ENCODE assay signal across 33 cellular contexts in the genomic region with DNA sequence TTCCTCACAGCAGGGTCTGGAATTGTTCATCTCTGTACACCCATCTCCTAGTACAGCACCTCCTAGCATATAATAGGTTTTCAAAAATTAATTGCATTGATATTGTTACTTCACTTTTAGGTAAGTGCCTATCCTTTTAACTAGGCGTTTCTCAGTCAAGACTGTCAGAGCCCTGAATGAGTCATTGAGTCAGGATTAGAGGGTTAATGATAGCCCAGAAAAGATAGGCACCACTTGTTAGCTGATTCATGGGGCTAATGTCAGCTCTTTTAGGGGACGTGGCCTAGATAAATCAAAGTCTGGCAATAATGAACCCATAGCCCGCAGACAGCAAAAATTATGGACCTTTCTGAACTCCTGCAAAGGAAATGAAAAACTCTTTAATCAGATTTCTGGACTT. TPM values are rescaled to one million over a fixed set of nuclear protein-coding genes. Genes with fewer than 3 reads are reported as not detected.
"Had no signal": no experiment of that assay in that cellular context is flagged by ENCODE, and none has a peak within 500 bp of the region (broad histone marks: within the 10 kb centered on the region; RNA-seq: fewer than 3 reads in every experiment).

No MANE protein-coding gene starts in this region.

- H3K27ac Mint-ChIP-seq: activated CD4-positive, alpha-beta memory T cell treated with anti-CD3 and anti-CD28 coated beads for 36 hours; activated CD4-positive, alpha-beta T cell treated with anti-CD3 and anti-CD28 coated beads for 36 hours; activated CD4-positive, alpha-beta T cell treated with anti-CD3 and anti-CD28 coated beads, Interleukin-2, amount 10 ng/mL, durations not matched to agents 24 days and 14 days; activated CD8-positive, alpha-beta memory T cell treated with anti-CD3 and anti-CD28 coated beads, Interleukin-2, amount 10 ng/mL, durations not matched to agents 7 days and 5 days; activated CD8-positive, alpha-beta T cell treated with anti-CD3 and anti-CD28 coated beads, Interleukin-2, amount 10 ng/mL, durations not matched to agents 7 days and 5 days; activated naive CD4-positive, alpha-beta T cell treated with anti-CD3 and anti-CD28 coated beads for 36 hours; activated naive CD4-positive, alpha-beta T cell treated with anti-CD3 and anti-CD28 coated beads, Interleukin-2, amount 50 U/mL, for 72 hours; activated naive CD8-positive, alpha-beta T cell treated with anti-CD3 and anti-CD28 coated beads, Interleukin-2, amount 10 ng/mL, durations not matched to agents 7 days and 5 days; activated T-helper 1 cell treated with anti-CD3 and anti-CD28 coated beads, Interleukin-12 subunit alpha, Interleukin-12 subunit beta, Interleukin-2, Interleukin-4 antibody, amounts not matched to agents 30 ng/mL and 10 ng/mL and 1 ng/mL, durations not matched to agents 14 hours and 24 hours and 36 hours; activated T-helper 2 cell treated with anti-CD3 and anti-CD28 coated beads, Interferon-gamma antibody, Interleukin-2, Interleukin-4, amounts not matched to agents 10 μg/mL and 5 μg/mL and 100 μg/mL, durations not matched to agents 14 hours and 24 hours and 36 hours; brain; dendritic cell treated with granulocyte-macrophage colony-stimulating factor and Interleukin-4, amounts not matched to agents 40 ng/mL and 50 ng/mL, for 4 days; endodermal cell had no signal

- H3K36me3 Mint-ChIP-seq: activated CD4-positive, alpha-beta memory T cell treated with anti-CD3 and anti-CD28 coated beads for 36 hours; activated CD8-positive, alpha-beta memory T cell treated with anti-CD3 and anti-CD28 coated beads, Interleukin-2, amount 10 ng/mL, durations not matched to agents 7 days and 5 days; activated naive CD4-positive, alpha-beta T cell treated with anti-CD3 and anti-CD28 coated beads, Interleukin-2, amount 50 U/mL, for 72 hours; activated naive CD8-positive, alpha-beta T cell treated with anti-CD3 and anti-CD28 coated beads, Interleukin-2, amount 10 ng/mL, durations not matched to agents 7 days and 5 days had no signal

- H3K9me3 Mint-ChIP-seq: activated CD4-positive, alpha-beta T cell treated with anti-CD3 and anti-CD28 coated beads, Interleukin-2, amount 10 ng/mL, durations not matched to agents 24 days and 14 days; activated T-helper 1 cell treated with anti-CD3 and anti-CD28 coated beads, Interleukin-12 subunit alpha, Interleukin-12 subunit beta, Interleukin-2, Interleukin-4 antibody, amounts not matched to agents 30 ng/mL and 10 ng/mL and 1 ng/mL, durations not matched to agents 14 hours and 24 hours and 36 hours; activated T-helper 2 cell treated with anti-CD3 and anti-CD28 coated beads, Interferon-gamma antibody, Interleukin-2, Interleukin-4, amounts not matched to agents 10 μg/mL and 5 μg/mL and 100 μg/mL, durations not matched to agents 14 hours and 24 hours and 36 hours; central memory CD8-positive, alpha-beta T cell; dendritic cell treated with granulocyte-macrophage colony-stimulating factor and Interleukin-4, amounts not matched to agents 40 ng/mL and 50 ng/mL, for 4 days had no signal

- ATAC-seq: activated CD4-positive, alpha-beta T cell treated with anti-CD3 and anti-CD28 coated beads for 36 hours; activated CD8-positive, alpha-beta memory T cell treated with anti-CD3 and anti-CD28 coated beads, Interleukin-2, amount 10 ng/mL, durations not matched to agents 7 days and 5 days; activated CD8-positive, alpha-beta T cell treated with anti-CD3 and anti-CD28 coated beads, Interleukin-2, amount 10 ng/mL, durations not matched to agents 7 days and 5 days; activated naive CD4-positive, alpha-beta T cell treated with anti-CD3 and anti-CD28 coated beads, Interleukin-2, amount 50 U/mL, for 72 hours; gastroesophageal sphincter had no signal

- H3K4me3 Mint-ChIP-seq: activated CD4-positive, alpha-beta memory T cell treated with anti-CD3 and anti-CD28 coated beads for 36 hours; activated CD4-positive, alpha-beta T cell treated with anti-CD3 and anti-CD28 coated beads for 36 hours; activated CD4-positive, alpha-beta T cell treated with anti-CD3 and anti-CD28 coated beads, Interleukin-2, amount 10 ng/mL, durations not matched to agents 24 days and 14 days; activated CD8-positive, alpha-beta memory T cell treated with anti-CD3 and anti-CD28 coated beads, Interleukin-2, amount 10 ng/mL, durations not matched to agents 7 days and 5 days; activated CD8-positive, alpha-beta T cell treated with anti-CD3 and anti-CD28 coated beads, Interleukin-2, amount 10 ng/mL, durations not matched to agents 7 days and 5 days; activated naive CD4-positive, alpha-beta T cell treated with anti-CD3 and anti-CD28 coated beads for 36 hours; activated naive CD8-positive, alpha-beta T cell treated with anti-CD3 and anti-CD28 coated beads, Interleukin-2, amount 10 ng/mL, durations not matched to agents 7 days and 5 days; activated T-helper 1 cell treated with anti-CD3 and anti-CD28 coated beads, Interleukin-12 subunit alpha, Interleukin-12 subunit beta, Interleukin-2, Interleukin-4 antibody, amounts not matched to agents 30 ng/mL and 10 ng/mL and 1 ng/mL, durations not matched to agents 14 hours and 24 hours and 36 hours; brain; central memory CD8-positive, alpha-beta T cell; dendritic cell treated with granulocyte-macrophage colony-stimulating factor and Interleukin-4, amounts not matched to agents 40 ng/mL and 50 ng/mL, for 4 days; endodermal cell had no signal

- H3K4me1 Mint-ChIP-seq: activated CD8-positive, alpha-beta memory T cell treated with anti-CD3 and anti-CD28 coated beads, Interleukin-2, amount 10 ng/mL, durations not matched to agents 7 days and 5 days; brain; central memory CD8-positive, alpha-beta T cell; endodermal cell had no signal

- H3K27ac ChIP-seq: ascending aorta, breast epithelium, coronary artery, esophagus squamous epithelium, gastroesophageal sphincter had no signal

- H3K4me1 ChIP-seq: ascending aorta, esophagus squamous epithelium, gastroesophageal sphincter had no signal

- H3K36me3 ChIP-seq: ascending aorta, breast epithelium, esophagus squamous epithelium, gastroesophageal sphincter had no signal

- H3K27me3 ChIP-seq: ascending aorta, breast epithelium, gastroesophageal sphincter had no signal

- H3K4me3 ChIP-seq: ascending aorta, breast epithelium, coronary artery, dorsolateral prefrontal cortex, esophagus squamous epithelium, gastroesophageal sphincter had no signal

- H3K9me3 ChIP-seq: ascending aorta, gastroesophageal sphincter had no signal

- DNase-seq: activated CD4-positive, alpha-beta memory T cell treated with anti-CD3 and anti-CD28 coated beads for 36 hours; activated CD4-positive, alpha-beta T cell treated with anti-CD3 and anti-CD28 coated beads for 36 hours; activated CD4-positive, alpha-beta T cell treated with anti-CD3 and anti-CD28 coated beads, Interleukin-2, amount 10 ng/mL, durations not matched to agents 24 days and 14 days; activated CD4-positive, CD25-positive, alpha-beta regulatory T cell; activated CD4-positive, CD25-positive, alpha-beta regulatory T cell treated with anti-CD3 and anti-CD28 coated beads, Interleukin-2, amount 50 U/mL, for 72 hours; activated CD8-positive, alpha-beta memory T cell treated with anti-CD3 and anti-CD28 coated beads, Interleukin-2, amount 10 ng/mL, durations not matched to agents 7 days and 5 days; activated CD8-positive, alpha-beta memory T cell treated with anti-CD3 and anti-CD28 coated beads, Interleukin-2, amount 50 U/mL, for 4 hours; activated CD8-positive, alpha-beta T cell treated with anti-CD3 and anti-CD28 coated beads, Interleukin-2, amount 10 ng/mL, durations not matched to agents 7 days and 5 days; activated effector memory CD4-positive, alpha-beta T cell treated with anti-CD3 and anti-CD28 coated beads, Interleukin-2, amount 50 U/mL, for 16 hours; activated naive CD4-positive, alpha-beta T cell treated with anti-CD3 and anti-CD28 coated beads for 36 hours; activated naive CD8-positive, alpha-beta T cell treated with anti-CD3 and anti-CD28 coated beads, Interleukin-2, amount 10 ng/mL, durations not matched to agents 7 days and 5 days; activated T-cell treated with anti-CD3 and anti-CD28 coated beads, Interleukin-2, amount 50 U/mL, for 1 hour; activated T-cell treated with anti-CD3 and anti-CD28 coated beads, Interleukin-2, amount 50 U/mL, for 48 hours; dorsolateral prefrontal cortex; effector memory CD4-positive, alpha-beta T cell; endodermal cell; erythroblast; esophagus squamous epithelium; foreskin melanocyte; T-helper 2 cell had no signal

RNA-seq across cellular contexts. Expression of a gene that starts 42.9 kb away (rescaled TPM):
- total RNA-seq: activated CD8-positive, alpha-beta memory T cell treated with anti-CD3 and anti-CD28 coated beads for 36 hours; activated CD8-positive, alpha-beta memory T cell treated with anti-CD3 and anti-CD28 coated beads, Interleukin-2, amount 10 ng/mL, durations not matched to agents 7 days and 5 days; activated CD8-positive, alpha-beta T cell treated with anti-CD3 and anti-CD28 coated beads, Interleukin-2, amount 10 ng/mL, durations not matched to agents 7 days and 5 days; activated naive CD4-positive, alpha-beta T cell treated with anti-CD3 and anti-CD28 coated beads, Interleukin-2, amount 50 U/mL, for 72 hours; activated naive CD8-positive, alpha-beta T cell treated with anti-CD3 and anti-CD28 coated beads, Interleukin-2, amount 10 ng/mL, durations not matched to agents 7 days and 5 days; activated T-helper 1 cell treated with anti-CD3 and anti-CD28 coated beads, Interleukin-12 subunit alpha, Interleukin-12 subunit beta, Interleukin-2, Interleukin-4 antibody, amounts not matched to agents 30 ng/mL and 10 ng/mL and 1 ng/mL, durations not matched to agents 14 hours and 24 hours and 36 hours; glomerular endothelial cell; T-helper 1 cell treated with Interleukin-12 subunit alpha and Interleukin-12 subunit beta and Interleukin-4 antibody, amounts not matched to agents 30 ng/mL and 1 ng/mL, for 36 hours had no signal
